1 cellular context compared by ENCODE assay signal in the genomic region with DNA sequence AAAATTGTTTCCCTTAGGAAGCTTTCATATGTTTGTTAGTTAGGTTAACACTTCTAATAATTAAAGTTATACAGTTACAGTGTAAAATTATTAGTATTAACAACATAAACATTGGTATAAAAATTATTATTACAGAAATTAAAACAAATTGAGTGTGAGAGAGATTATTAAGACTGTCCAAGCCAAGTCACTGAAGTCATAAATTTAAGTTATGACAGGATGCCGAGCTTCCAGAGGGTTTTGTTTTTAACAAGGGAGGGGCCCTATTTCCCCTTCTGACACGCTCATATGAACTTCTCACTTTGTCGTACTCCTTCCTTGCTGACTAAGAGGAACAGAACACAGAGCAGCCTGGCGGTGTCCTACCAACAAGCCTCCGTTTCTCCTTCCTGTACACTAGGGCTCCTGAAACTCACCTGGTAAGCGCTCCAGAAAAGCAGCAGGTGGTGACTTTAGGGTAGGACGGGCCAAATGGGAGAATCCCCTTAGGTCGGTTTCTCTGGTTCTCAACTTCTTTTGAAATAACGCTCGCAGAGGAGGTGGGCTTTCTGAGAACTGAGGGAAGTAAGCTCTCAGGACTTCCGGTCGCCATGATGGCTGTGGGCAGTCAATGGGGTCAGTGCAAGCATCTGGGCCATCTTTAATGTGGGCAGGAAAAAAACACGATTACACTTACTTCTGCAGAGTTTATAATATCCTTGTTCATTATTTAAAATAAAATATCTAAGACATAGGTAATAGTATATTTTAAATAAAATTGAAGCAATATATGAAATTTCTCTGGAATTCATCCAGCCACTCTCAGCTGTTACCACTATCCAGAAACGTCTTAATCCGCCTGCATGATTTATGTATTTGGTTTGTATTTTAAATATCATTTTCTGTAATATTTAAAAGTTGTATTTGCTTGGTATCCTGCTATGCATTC.
TF ChIP-seq lines count a peak whose summit lies in the region.

A gene with protein sequence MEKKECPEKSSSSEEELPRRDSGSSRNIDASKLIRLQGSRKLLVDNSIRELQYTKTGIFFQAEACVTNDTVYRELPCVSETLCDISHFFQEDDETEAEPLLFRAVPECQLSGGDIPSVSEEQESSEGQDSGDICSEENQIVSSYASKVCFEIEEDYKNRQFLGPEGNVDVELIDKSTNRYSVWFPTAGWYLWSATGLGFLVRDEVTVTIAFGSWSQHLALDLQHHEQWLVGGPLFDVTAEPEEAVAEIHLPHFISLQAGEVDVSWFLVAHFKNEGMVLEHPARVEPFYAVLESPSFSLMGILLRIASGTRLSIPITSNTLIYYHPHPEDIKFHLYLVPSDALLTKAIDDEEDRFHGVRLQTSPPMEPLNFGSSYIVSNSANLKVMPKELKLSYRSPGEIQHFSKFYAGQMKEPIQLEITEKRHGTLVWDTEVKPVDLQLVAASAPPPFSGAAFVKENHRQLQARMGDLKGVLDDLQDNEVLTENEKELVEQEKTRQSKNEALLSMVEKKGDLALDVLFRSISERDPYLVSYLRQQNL (minus strand): TSS at position 537 of the 928 bp plus-strand sequence. CDS start 14,892 bp downstream, outside the sequence.

TF ChIP-seq in HEK293, 187 proteins besides CTCF, POLR2A, EP300 and RAD21 (continued from another document and continues in another):
- TF ChIP-seq, protein P1, sequence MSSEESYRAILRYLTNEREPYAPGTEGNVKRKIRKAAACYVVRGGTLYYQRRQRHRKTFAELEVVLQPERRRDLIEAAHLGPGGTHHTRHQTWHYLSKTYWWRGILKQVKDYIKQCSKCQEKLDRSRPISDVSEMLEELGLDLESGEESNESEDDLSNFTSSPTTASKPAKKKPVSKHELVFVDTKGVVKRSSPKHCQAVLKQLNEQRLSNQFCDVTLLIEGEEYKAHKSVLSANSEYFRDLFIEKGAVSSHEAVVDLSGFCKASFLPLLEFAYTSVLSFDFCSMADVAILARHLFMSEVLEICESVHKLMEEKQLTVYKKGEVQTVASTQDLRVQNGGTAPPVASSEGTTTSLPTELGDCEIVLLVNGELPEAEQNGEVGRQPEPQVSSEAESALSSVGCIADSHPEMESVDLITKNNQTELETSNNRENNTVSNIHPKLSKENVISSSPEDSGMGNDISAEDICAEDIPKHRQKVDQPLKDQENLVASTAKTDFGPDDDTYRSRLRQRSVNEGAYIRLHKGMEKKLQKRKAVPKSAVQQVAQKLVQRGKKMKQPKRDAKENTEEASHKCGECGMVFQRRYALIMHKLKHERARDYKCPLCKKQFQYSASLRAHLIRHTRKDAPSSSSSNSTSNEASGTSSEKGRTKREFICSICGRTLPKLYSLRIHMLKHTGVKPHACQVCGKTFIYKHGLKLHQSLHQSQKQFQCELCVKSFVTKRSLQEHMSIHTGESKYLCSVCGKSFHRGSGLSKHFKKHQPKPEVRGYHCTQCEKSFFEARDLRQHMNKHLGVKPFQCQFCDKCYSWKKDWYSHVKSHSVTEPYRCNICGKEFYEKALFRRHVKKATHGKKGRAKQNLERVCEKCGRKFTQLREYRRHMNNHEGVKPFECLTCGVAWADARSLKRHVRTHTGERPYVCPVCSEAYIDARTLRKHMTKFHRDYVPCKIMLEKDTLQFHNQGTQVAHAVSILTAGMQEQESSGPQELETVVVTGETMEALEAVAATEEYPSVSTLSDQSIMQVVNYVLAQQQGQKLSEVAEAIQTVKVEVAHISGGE (tag by site-specific recombination; conservative IDR thresholded peaks at IDR 0.05; ENCODE audit: low read depth): peak; percentile 98
- TF ChIP-seq ZNF146 (tag by site-specific recombination; IDR thresholded peaks at IDR 0.05) (no peak), ZNF366 (tag by site-specific recombination; conservative IDR thresholded peaks at IDR 0.05) (peak; percentile 49; the same call in 1 of the 2 replicates), KLF9 (tag by site-specific recombination; IDR thresholded peaks at IDR 0.05; ENCODE audit: low read depth) (no peak), ZNF23 (tag by site-specific recombination; IDR thresholded peaks at IDR 0.05; ENCODE audit: borderline replicate concordance) (no peak), ZNF558 (tag by site-specific recombination; IDR thresholded peaks at IDR 0.05) (no peak; the same call in 1 of the 2 replicates), ZNF423 (tag by site-specific recombination; IDR thresholded peaks at IDR 0.05) (no peak), ZNF571 (tag by site-specific recombination; IDR thresholded peaks at IDR 0.05) (no peak), SP3 (tag by site-specific recombination; IDR thresholded peaks at IDR 0.05) (peak; percentile 63), KLF10 (tag by site-specific recombination; IDR thresholded peaks at IDR 0.05) (peak; percentile 27; the same call in 1 of the 2 replicates), GLIS2 (tag by site-specific recombination; IDR thresholded peaks at IDR 0.05) (no peak), ZBTB8A (tag by site-specific recombination; IDR thresholded peaks at IDR 0.05) (0 out of 2 replicates have a peak, but pooled peaks have one; percentile 16), SALL2 (tag by site-specific recombination; IDR thresholded peaks at IDR 0.05; ENCODE audit: borderline replicate concordance) (no peak), ZNF792 (tag by site-specific recombination; IDR thresholded peaks at IDR 0.05) (no peak), ZNF311 (tag by site-specific recombination; IDR thresholded peaks at IDR 0.05; ENCODE audit: borderline replicate concordance) (no peak), RBAK (tag by site-specific recombination; IDR thresholded peaks at IDR 0.05) (no peak), ZNF169 (tag by site-specific recombination; IDR thresholded peaks at IDR 0.05) (no peak), ZNF248 (tag by site-specific recombination; IDR thresholded peaks at IDR 0.05) (no peak), ZNF658 (tag by site-specific recombination; IDR thresholded peaks at IDR 0.05) (no peak), GLIS1 (tag by site-specific recombination; IDR thresholded peaks at IDR 0.05) (no peak), IKZF3 (tag by site-specific recombination; IDR thresholded peaks at IDR 0.05) (no peak), GLI4 (tag by site-specific recombination; IDR thresholded peaks at IDR 0.05) (no peak), SCRT1 (tag by site-specific recombination; IDR thresholded peaks at IDR 0.05; ENCODE audit: borderline replicate concordance) (no peak), HOXA7 (CRISPR knock-in tag; IDR thresholded peaks at IDR 0.05; ENCODE audit: borderline replicate concordance) (no peak), SP2 (tag by site-specific recombination; IDR thresholded peaks at IDR 0.05) (peak; percentile 58), ZNF302 (tag by site-specific recombination; IDR thresholded peaks at IDR 0.05; ENCODE audit: low read depth) (no peak), ZNF121 (tag by site-specific recombination; IDR thresholded peaks at IDR 0.05) (no peak), YY1 (tag by site-specific recombination; IDR thresholded peaks at IDR 0.05) (peak; percentile 93), ZNF701 (tag by site-specific recombination; IDR thresholded peaks at IDR 0.05) (no peak), ZNF600 (tag by site-specific recombination; IDR thresholded peaks at IDR 0.05) (peak; percentile 58; the same call in 1 of the 2 replicates), KLF8 (tag by site-specific recombination; IDR thresholded peaks at IDR 0.05) (peak; percentile 36; the same call in 1 of the 2 replicates), ZNF624 (tag by site-specific recombination; IDR thresholded peaks at IDR 0.05) (no peak)
- TF ChIP-seq, protein P2, sequence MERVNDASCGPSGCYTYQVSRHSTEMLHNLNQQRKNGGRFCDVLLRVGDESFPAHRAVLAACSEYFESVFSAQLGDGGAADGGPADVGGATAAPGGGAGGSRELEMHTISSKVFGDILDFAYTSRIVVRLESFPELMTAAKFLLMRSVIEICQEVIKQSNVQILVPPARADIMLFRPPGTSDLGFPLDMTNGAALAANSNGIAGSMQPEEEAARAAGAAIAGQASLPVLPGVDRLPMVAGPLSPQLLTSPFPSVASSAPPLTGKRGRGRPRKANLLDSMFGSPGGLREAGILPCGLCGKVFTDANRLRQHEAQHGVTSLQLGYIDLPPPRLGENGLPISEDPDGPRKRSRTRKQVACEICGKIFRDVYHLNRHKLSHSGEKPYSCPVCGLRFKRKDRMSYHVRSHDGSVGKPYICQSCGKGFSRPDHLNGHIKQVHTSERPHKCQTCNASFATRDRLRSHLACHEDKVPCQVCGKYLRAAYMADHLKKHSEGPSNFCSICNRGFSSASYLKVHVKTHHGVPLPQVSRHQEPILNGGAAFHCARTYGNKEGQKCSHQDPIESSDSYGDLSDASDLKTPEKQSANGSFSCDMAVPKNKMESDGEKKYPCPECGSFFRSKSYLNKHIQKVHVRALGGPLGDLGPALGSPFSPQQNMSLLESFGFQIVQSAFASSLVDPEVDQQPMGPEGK (tag by site-specific recombination; IDR thresholded peaks at IDR 0.05): peak; percentile 35; the same call in 1 of the 2 replicates
- TF ChIP-seq, protein P3, sequence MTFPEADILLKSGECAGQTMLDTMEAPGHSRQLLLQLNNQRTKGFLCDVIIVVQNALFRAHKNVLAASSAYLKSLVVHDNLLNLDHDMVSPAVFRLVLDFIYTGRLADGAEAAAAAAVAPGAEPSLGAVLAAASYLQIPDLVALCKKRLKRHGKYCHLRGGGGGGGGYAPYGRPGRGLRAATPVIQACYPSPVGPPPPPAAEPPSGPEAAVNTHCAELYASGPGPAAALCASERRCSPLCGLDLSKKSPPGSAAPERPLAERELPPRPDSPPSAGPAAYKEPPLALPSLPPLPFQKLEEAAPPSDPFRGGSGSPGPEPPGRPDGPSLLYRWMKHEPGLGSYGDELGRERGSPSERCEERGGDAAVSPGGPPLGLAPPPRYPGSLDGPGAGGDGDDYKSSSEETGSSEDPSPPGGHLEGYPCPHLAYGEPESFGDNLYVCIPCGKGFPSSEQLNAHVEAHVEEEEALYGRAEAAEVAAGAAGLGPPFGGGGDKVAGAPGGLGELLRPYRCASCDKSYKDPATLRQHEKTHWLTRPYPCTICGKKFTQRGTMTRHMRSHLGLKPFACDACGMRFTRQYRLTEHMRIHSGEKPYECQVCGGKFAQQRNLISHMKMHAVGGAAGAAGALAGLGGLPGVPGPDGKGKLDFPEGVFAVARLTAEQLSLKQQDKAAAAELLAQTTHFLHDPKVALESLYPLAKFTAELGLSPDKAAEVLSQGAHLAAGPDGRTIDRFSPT (tag by site-specific recombination; IDR thresholded peaks at IDR 0.05): no peak
- TF ChIP-seq, protein P4, sequence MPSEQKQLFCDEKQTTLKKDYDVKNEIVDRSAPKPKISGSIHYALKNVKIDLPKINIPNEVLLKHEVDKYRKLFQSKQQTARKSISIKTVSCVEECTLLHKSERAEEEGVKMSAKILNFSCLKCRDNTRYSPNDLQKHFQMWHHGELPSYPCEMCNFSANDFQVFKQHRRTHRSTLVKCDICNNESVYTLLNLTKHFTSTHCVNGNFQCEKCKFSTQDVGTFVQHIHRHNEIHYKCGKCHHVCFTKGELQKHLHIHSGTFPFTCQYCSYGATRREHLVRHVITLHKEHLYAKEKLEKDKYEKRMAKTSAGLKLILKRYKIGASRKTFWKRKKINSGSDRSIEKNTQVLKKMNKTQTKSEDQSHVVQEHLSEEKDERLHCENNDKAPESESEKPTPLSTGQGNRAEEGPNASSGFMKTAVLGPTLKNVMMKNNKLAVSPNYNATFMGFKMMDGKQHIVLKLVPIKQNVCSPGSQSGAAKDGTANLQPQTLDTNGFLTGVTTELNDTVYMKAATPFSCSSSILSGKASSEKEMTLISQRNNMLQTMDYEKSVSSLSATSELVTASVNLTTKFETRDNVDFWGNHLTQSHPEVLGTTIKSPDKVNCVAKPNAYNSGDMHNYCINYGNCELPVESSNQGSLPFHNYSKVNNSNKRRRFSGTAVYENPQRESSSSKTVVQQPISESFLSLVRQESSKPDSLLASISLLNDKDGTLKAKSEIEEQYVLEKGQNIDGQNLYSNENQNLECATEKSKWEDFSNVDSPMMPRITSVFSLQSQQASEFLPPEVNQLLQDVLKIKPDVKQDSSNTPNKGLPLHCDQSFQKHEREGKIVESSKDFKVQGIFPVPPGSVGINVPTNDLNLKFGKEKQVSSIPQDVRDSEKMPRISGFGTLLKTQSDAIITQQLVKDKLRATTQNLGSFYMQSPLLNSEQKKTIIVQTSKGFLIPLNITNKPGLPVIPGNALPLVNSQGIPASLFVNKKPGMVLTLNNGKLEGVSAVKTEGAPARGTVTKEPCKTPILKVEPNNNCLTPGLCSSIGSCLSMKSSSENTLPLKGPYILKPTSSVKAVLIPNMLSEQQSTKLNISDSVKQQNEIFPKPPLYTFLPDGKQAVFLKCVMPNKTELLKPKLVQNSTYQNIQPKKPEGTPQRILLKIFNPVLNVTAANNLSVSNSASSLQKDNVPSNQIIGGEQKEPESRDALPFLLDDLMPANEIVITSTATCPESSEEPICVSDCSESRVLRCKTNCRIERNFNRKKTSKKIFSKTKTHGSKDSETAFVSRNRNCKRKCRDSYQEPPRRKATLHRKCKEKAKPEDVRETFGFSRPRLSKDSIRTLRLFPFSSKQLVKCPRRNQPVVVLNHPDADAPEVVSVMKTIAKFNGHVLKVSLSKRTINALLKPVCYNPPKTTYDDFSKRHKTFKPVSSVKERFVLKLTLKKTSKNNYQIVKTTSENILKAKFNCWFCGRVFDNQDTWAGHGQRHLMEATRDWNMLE (tag by site-specific recombination; conservative IDR thresholded peaks at IDR 0.05; ENCODE audit: low read depth): peak; percentile 85
- TF ChIP-seq, protein P5, sequence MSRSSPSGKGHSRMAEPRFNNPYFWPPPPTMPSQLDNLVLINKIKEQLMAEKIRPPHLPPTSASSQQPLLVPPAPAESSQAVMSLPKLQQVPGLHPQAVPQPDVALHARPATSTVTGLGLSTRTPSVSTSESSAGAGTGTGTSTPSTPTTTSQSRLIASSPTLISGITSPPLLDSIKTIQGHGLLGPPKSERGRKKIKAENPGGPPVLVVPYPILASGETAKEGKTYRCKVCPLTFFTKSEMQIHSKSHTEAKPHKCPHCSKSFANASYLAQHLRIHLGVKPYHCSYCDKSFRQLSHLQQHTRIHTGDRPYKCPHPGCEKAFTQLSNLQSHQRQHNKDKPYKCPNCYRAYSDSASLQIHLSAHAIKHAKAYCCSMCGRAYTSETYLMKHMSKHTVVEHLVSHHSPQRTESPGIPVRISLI (tag by site-specific recombination; IDR thresholded peaks at IDR 0.05): peak; percentile 50; the same call in 1 of the 2 replicates
- TF ChIP-seq, protein P6, sequence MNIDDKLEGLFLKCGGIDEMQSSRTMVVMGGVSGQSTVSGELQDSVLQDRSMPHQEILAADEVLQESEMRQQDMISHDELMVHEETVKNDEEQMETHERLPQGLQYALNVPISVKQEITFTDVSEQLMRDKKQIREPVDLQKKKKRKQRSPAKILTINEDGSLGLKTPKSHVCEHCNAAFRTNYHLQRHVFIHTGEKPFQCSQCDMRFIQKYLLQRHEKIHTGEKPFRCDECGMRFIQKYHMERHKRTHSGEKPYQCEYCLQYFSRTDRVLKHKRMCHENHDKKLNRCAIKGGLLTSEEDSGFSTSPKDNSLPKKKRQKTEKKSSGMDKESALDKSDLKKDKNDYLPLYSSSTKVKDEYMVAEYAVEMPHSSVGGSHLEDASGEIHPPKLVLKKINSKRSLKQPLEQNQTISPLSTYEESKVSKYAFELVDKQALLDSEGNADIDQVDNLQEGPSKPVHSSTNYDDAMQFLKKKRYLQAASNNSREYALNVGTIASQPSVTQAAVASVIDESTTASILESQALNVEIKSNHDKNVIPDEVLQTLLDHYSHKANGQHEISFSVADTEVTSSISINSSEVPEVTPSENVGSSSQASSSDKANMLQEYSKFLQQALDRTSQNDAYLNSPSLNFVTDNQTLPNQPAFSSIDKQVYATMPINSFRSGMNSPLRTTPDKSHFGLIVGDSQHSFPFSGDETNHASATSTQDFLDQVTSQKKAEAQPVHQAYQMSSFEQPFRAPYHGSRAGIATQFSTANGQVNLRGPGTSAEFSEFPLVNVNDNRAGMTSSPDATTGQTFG (tag by site-specific recombination; IDR thresholded peaks at IDR 0.05; ENCODE audit: borderline replicate concordance): no peak
